ENCODE assay signal across 30 cellular contexts in the genomic region with DNA sequence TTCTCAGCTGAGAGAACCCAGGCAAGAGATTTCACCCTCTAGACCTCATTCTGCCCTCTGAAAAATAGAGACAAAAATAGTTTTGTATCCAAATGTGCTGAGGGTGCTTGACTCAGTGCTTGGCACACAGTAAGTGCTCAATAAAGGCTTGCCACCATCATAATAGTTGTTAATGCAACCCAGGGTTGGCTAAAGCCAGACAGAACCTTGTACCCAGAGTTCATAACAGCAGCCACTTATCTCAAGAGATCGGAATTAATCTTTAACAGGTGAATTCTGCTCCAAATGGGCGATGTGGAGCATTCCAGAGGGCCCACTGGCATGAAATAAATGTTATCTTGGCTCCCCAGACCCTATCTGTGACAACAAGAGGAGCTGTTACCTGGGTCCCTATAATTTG. TPM values are rescaled to one million over a fixed set of nuclear protein-coding genes. Genes with fewer than 3 reads are reported as not detected.
"Had no signal": no experiment of that assay in that cellular context is flagged by ENCODE, and none has a peak within 500 bp of the region (broad histone marks: within the 10 kb centered on the region; RNA-seq: fewer than 3 reads in every experiment).

No MANE protein-coding gene starts in this region.

- DNase-seq: activated B cell treated with CpG ODN at 0.5 μM for 24 hours; activated CD4-positive, alpha-beta T cell treated with anti-CD3 and anti-CD28 coated beads for 48 hours; activated CD4-positive, alpha-beta T cell treated with anti-CD3 and anti-CD28 coated beads, Interleukin-2, amount 50 U/mL, for 1 hour; activated CD4-positive, alpha-beta T cell treated with anti-CD3 and anti-CD28 coated beads, Interleukin-2, amount 50 U/mL, for 48 hours; activated CD8-positive, alpha-beta memory T cell treated with anti-CD3 and anti-CD28 coated beads for 24 hours; activated CD8-positive, alpha-beta T cell treated with anti-CD3 and anti-CD28 coated beads for 36 hours; activated effector memory CD4-positive, alpha-beta T cell treated with Interleukin-2 at 50 U/mL for 16 hours; activated gamma-delta T cell treated with Interleukin-2 at 50 U/mL for 16 hours; activated naive CD4-positive, alpha-beta T cell treated with anti-CD3 and anti-CD28 coated beads, Interleukin-2, amount 50 U/mL, for 16 hours; activated naive CD4-positive, alpha-beta T cell treated with Interleukin-2 at 50 U/mL for 16 hours; activated T-cell treated with anti-CD3 and anti-CD28 coated beads, Interleukin-2, amount 50 U/mL, for 4 hours; amygdala; aorta; body of pancreas; caudate nucleus; cerebellar nuclear complex; colonic mucosa; dorsolateral prefrontal cortex; effector memory CD4-positive, alpha-beta T cell; endodermal cell; foreskin fibroblast; head of caudate nucleus; T-helper 1 cell; T-helper 17 cell; T1000; WERI-Rb-1 had no signal

- H3K4me3 ChIP-seq: body of pancreas, colonic mucosa, dorsolateral prefrontal cortex had no signal

- H3K4me3 Mint-ChIP-seq: activated B cell treated with CpG ODN at 0.5 μM for 24 hours; activated CD8-positive, alpha-beta T cell treated with anti-CD3 and anti-CD28 coated beads for 36 hours; activated naive CD8-positive, alpha-beta T cell; activated T-cell treated with anti-CD3 and anti-CD28 coated beads, Interleukin-2, amount 50 U/mL, for 4 hours; activated T-helper 17 cell treated with anti-CD3 and anti-CD28 coated beads, Interleukin-2, amount 50 U/mL, for 72 hours; endodermal cell; T-helper 17 cell; T-helper 2 cell treated with Interferon-gamma antibody and Interleukin-4, amounts not matched to agents 5 μg/mL and 100 μg/mL, for 36 hours had no signal

- H3K4me1 ChIP-seq: colonic mucosa had no signal

- H3K27ac Mint-ChIP-seq: activated B cell treated with CpG ODN at 0.5 μM for 24 hours; activated CD8-positive, alpha-beta T cell treated with anti-CD3 and anti-CD28 coated beads for 36 hours; activated naive CD8-positive, alpha-beta T cell; activated T-helper 17 cell treated with anti-CD3 and anti-CD28 coated beads, Interleukin-2, amount 50 U/mL, for 72 hours; endodermal cell; T-helper 17 cell; T-helper 2 cell treated with Interferon-gamma antibody and Interleukin-4, amounts not matched to agents 5 μg/mL and 100 μg/mL, for 36 hours had no signal

- H3K27ac ChIP-seq: colonic mucosa, dorsolateral prefrontal cortex had no signal

- H3K9me3 ChIP-seq: body of pancreas, colonic mucosa had no signal

- H3K36me3 ChIP-seq: colonic mucosa, WERI-Rb-1 had no signal

- H3K9me3 Mint-ChIP-seq: activated B cell treated with CpG ODN at 0.5 μM for 24 hours; activated CD8-positive, alpha-beta T cell treated with anti-CD3 and anti-CD28 coated beads for 36 hours; activated T-cell treated with anti-CD3 and anti-CD28 coated beads, Interleukin-2, amount 50 U/mL, for 4 hours; activated T-helper 17 cell treated with anti-CD3 and anti-CD28 coated beads, Interleukin-2, amount 50 U/mL, for 72 hours; endodermal cell; T-helper 2 cell treated with Interferon-gamma antibody and Interleukin-4, amounts not matched to agents 5 μg/mL and 100 μg/mL, for 36 hours had no signal

- H3K27me3 ChIP-seq: body of pancreas had no signal

- FAIRE-seq: frontal cortex had no signal

RNA-seq across cellular contexts. Expression of a gene that starts 2.9 kb away (rescaled TPM):
- total RNA-seq: activated B cell treated with CpG ODN at 0.5 μM for 24 hours; activated CD8-positive, alpha-beta T cell treated with anti-CD3 and anti-CD28 coated beads for 36 hours; activated T-cell treated with anti-CD3 and anti-CD28 coated beads, Interleukin-2, amount 50 U/mL, for 4 hours; activated T-helper 17 cell treated with anti-CD3 and anti-CD28 coated beads, Interleukin-2, amount 50 U/mL, for 72 hours; frontal cortex; T-helper 17 cell had no signal
